16 cellular contexts compared by ENCODE assay signal in the genomic region with DNA sequence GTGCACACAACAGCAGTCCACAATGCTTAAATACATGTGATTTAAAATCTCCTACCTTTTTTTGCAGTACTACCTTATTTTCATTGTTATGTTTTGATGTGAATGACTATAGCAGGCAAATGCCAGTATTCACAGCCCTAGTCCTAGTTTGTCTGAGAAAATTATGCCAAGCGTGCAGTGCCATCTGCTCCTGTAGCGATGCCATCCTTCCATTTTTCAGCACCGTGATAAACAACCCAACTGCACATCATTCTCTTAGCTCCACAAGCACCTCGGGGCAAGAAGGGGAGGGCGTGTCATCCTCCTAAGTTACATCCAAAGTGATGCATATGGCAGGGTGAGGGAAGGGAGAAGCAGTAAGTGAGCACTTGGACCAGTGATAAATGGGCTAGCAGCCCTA.
"Had no signal": no experiment of that assay in that cellular context is flagged by ENCODE, and none has a peak within 500 bp of the region (broad histone marks: within the 10 kb centered on the region; RNA-seq: fewer than 3 reads in every experiment).

No MANE protein-coding gene starts in this region.

- H3K4me3 ChIP-seq: SK-N-MC had no signal

- DNase-seq: activated CD4-positive, alpha-beta T cell treated with anti-CD3 and anti-CD28 coated beads for 36 hours; activated CD8-positive, alpha-beta memory T cell treated with anti-CD3 and anti-CD28 coated beads, Interleukin-2, amount 50 U/mL, for 48 hours; activated CD8-positive, alpha-beta T cell treated with anti-CD3 and anti-CD28 coated beads for 36 hours; activated T-cell treated with anti-CD3 and anti-CD28 coated beads, Interleukin-2, amount 50 U/mL, for 1 hour; aorta; central memory CD4-positive, alpha-beta T cell; Kasumi-1; KBM-7; NCI-H1048; NCI-H146; NCI-H2029; NCI-H2107; NCI-H526; NCI-H82; T-helper 1 cell had no signal

- ATAC-seq: activated CD4-positive, alpha-beta T cell treated with anti-CD3 and anti-CD28 coated beads for 36 hours; activated CD8-positive, alpha-beta T cell treated with anti-CD3 and anti-CD28 coated beads for 36 hours had no signal
